In genomic region chr2:241425368-241425767, GRCh38 we compare ENCODE assay signal across 23 cellular contexts.
"Had no signal": no experiment of that assay in that cellular context is flagged by ENCODE, and none has a peak within 500 bp of the region (broad histone marks: within the 10 kb centered on the region; RNA-seq: fewer than 3 reads in every experiment).

No MANE protein-coding gene starts in this region.

- DNase-seq: central memory CD4-positive, alpha-beta T cell; effector CD8-positive, alpha-beta T cell; head of caudate nucleus; kidney; left colon; left ventricle myocardium superior; mesendoderm; naive thymus-derived CD4-positive, alpha-beta T cell; nephron progenitor cell; posterior cingulate gyrus; sigmoid colon; stimulated activated CD4-positive, alpha-beta T cell treated with anti-CD3 and anti-CD28 coated beads, Interleukin-2, amount 100 ng/mL, for 24 hours; stimulated activated CD4-positive, alpha-beta T cell treated with anti-CD3 and anti-CD28 coated beads, Interleukin-4, amount 100 ng/mL, for 4 hours; stimulated activated naive CD4-positive, alpha-beta T cell; transverse colon had no signal

- ATAC-seq: gastroesophageal sphincter; left colon; left ventricle myocardium superior; naive thymus-derived CD4-positive, alpha-beta T cell had no signal

- H3K36me3 ChIP-seq: neutrophil had no signal

- H3K4me3 ChIP-seq: coronary artery, gastroesophageal sphincter, hepatocyte, lung, right atrium auricular region, sigmoid colon, skin epidermis, thoracic aorta, transverse colon had no signal

- H3K27ac ChIP-seq: coronary artery, gastroesophageal sphincter, hepatocyte, neutrophil, right atrium auricular region, sigmoid colon, thoracic aorta, transverse colon had no signal

- H3K27me3 ChIP-seq: gastroesophageal sphincter, hepatocyte, right atrium auricular region, sigmoid colon, transverse colon had no signal

- H3K4me1 ChIP-seq: gastroesophageal sphincter, right atrium auricular region, sigmoid colon, transverse colon had no signal
